In the genomic region with DNA sequence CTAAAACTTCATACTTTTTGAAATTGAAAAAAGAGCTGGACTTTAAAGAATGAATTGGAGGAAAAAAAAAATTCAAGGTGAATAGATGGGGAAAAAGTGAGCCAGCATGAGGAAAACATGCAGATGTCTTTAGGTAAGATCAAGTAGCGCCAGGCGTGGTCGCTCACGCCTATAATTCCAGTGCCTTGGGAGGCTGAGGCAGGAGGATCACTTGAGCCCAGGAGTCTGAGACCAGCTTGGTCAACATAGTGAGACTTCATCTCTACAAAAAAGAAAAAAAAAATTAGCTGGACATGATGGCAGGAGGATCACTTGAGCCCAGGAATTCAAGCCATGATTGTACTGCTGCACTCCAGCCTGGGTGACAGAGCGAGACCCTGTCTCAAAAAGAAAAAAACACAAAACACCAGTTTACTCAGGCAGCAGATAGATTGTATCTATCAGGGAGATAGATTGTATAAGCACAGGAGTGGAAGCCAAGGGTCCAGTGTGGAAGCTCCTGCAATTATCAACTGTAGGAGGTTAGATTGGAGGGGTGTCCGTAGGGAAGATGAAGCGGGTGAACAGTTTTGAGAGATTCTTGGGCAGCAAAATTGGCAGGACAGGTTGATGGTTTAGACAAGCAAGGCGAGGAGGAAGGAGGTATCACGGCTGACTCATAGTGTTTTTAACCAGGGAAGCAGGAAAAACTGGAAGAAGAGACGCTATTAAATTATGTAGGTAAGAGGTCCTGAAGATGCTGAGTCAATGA, we compare ENCODE assay signal across 2 cellular contexts.
A peak's percentile ranks its signal among the peaks of the same experiment; 100 is the strongest.
TF ChIP-seq lines count a peak whose summit lies in the region.

No MANE protein-coding gene starts in this region.

TF ChIP-seq in IMR-90, 13 proteins besides CTCF, POLR2A, EP300 and RAD21:
- TF ChIP-seq, protein P1, sequence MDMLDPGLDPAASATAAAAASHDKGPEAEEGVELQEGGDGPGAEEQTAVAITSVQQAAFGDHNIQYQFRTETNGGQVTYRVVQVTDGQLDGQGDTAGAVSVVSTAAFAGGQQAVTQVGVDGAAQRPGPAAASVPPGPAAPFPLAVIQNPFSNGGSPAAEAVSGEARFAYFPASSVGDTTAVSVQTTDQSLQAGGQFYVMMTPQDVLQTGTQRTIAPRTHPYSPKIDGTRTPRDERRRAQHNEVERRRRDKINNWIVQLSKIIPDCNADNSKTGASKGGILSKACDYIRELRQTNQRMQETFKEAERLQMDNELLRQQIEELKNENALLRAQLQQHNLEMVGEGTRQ (IDR thresholded peaks at IDR 0.05; ENCODE audit: low read depth, low read length), result no peak
- no peak for TF ChIP-seq NFE2L2 (IDR thresholded peaks at IDR 0.05; ENCODE audit: low read depth, low read length)
- TF ChIP-seq RCOR1 (IDR thresholded peaks at IDR 0.05; ENCODE audit: insufficient replicate concordance, low read length), result no peak
- no peak for TF ChIP-seq RFX5 (IDR thresholded peaks at IDR 0.05; ENCODE audit: low read depth, low read length)
- TF ChIP-seq MAZ (IDR thresholded peaks at IDR 0.05; ENCODE audit: borderline replicate concordance, low read depth, low read length), result no peak
- no peak for TF ChIP-seq ELK1 (IDR thresholded peaks at IDR 0.05; ENCODE audit: borderline replicate concordance, low read depth, low read length)
- no peak for TF ChIP-seq SMC3 (IDR thresholded peaks at IDR 0.05; ENCODE audit: low read depth, low read length)
- TF ChIP-seq CEBPB (IDR thresholded peaks at IDR 0.05; ENCODE audit: low read depth, low read length), result no peak
- no peak for TF ChIP-seq CHD1 (IDR thresholded peaks at IDR 0.05; ENCODE audit: low read depth, low read length)
- no peak for TF ChIP-seq MAFK (IDR thresholded peaks at IDR 0.05; ENCODE audit: low read depth, low read length)
- no peak for TF ChIP-seq BHLHE40 (IDR thresholded peaks at IDR 0.05; ENCODE audit: low read depth, low read length)
- TF ChIP-seq MXI1 (IDR thresholded peaks at IDR 0.05; ENCODE audit: borderline replicate concordance, low read depth, low read length), result no peak
- no peak for TF ChIP-seq FOS (IDR thresholded peaks at IDR 0.05; ENCODE audit: low read depth, low read length)

TF ChIP-seq in GM12878, 131 proteins besides CTCF, POLR2A, EP300 and RAD21:
- TF ChIP-seq NFXL1 (IDR thresholded peaks at IDR 0.05; ENCODE audit: borderline replicate concordance), result peak; percentile 91; the same call in 1 of the 2 replicates
- TF ChIP-seq ETV6 (conservative IDR thresholded peaks at IDR 0.05 in 1 of 2, IDR thresholded peaks at IDR 0.05 in 1 of 2; ENCODE audit: borderline replicate concordance in 1 of 2, low read depth in 1 of 2), result peak in 1 of 2 experiments; percentile 35; a peak in 1 of 4 replicates
- no peak for TF ChIP-seq TAF1 (IDR thresholded peaks at IDR 0.05; ENCODE audit: borderline replicate concordance, low read depth, low read length)
TF ChIP-seq in GM12878: peak in this region for 2.
